ENCODE assay signal across 12 cellular contexts in genomic region chr6:26472549-26473245, GRCh38. TPM values are rescaled to one million over a fixed set of nuclear protein-coding genes. Genes with fewer than 3 reads are reported as not detected.
DNase-seq lines count a peak whose midpoint lies in the region; ATAC-seq and TF ChIP-seq lines count a peak whose summit lies in the region.
"Had no signal": no experiment of that assay in that cellular context is flagged by ENCODE, and none has a peak within 500 bp of the region (broad histone marks: within the 10 kb centered on the region; RNA-seq: fewer than 3 reads in every experiment).

No MANE protein-coding gene starts in this region.

- peaks cover 39% of the 10 kb centered on the region for H3K36me3 Mint-ChIP-seq in HFFc6 (ENCODE audit: low read depth)
- peaks cover 55% of the 10 kb centered on the region for H3K36me3 Mint-ChIP-seq in activated naive CD8-positive, alpha-beta T cell treated with anti-CD3 and anti-CD28 coated beads for 36 hours

- H2AK5ac ChIP-seq in neuronal stem cell (ENCODE audit: low read depth, low read length) = no peak overlapping the region

- H3K18ac ChIP-seq in neuronal stem cell (ENCODE audit: low read length) = no peak overlapping the region

- peak overlapping the region; percentile 77 for H3K27ac ChIP-seq in 22Rv1
- H3K27ac ChIP-seq in neuronal stem cell (replicated peaks; ENCODE audit: low read length) = no peak overlapping the region

- H2BK12ac ChIP-seq in neuronal stem cell (ENCODE audit: low read length) = no peak overlapping the region

- no peak for DNase-seq in HFFc6
- DNase-seq in activated naive CD8-positive, alpha-beta T cell treated with anti-CD3 and anti-CD28 coated beads for 36 hours = no peak
- DNase-seq in neuronal stem cell (ENCODE audit: low spot score) = no peak
- no peak for DNase-seq in iPS-NIHi7 (ENCODE audit: extremely low spot score)
- DNase-seq: DMS153; NCI-H2171; stimulated activated CD4-positive, alpha-beta T cell treated with anti-CD3 and anti-CD28 coated beads, Interleukin-4, amount 100 ng/mL, for 24 hours had no signal

- no peak overlapping the region for H4K91ac ChIP-seq in neuronal stem cell (ENCODE audit: low read depth, low read length, poor library complexity)

- ATAC-seq in HG03432 (IDR thresholded peaks at IDR 0.05; ENCODE audit: unreplicated experiment) (no peak), GM19395 (IDR thresholded peaks at IDR 0.05; ENCODE audit: unreplicated experiment) (no peak)

- H3K27me3 ChIP-seq in mucosa of stomach (ENCODE audit: control insufficient read depth, insufficient read depth, low read length) (no peaks in the 10 kb centered on the region), neuronal stem cell (ENCODE audit: control insufficient read depth in 3 of 3, insufficient read depth in 3 of 3, low read depth in 1 of 3, low read length in 3 of 3) (no peaks in the 10 kb centered on the region)

- no peaks in the 10 kb centered on the region for H3K79me1 ChIP-seq in neuronal stem cell (ENCODE audit: low read depth, low read length)

- no peak overlapping the region for H3K23ac ChIP-seq in neuronal stem cell (ENCODE audit: low read depth, low read length, poor library complexity)

- H3K14ac ChIP-seq in neuronal stem cell (ENCODE audit: low read length) = no peak overlapping the region

- peaks cover 43% of the 10 kb centered on the region for H3K4me1 Mint-ChIP-seq in HFFc6 (ENCODE audit: low read depth)
- H3K4me1 Mint-ChIP-seq in activated naive CD8-positive, alpha-beta T cell treated with anti-CD3 and anti-CD28 coated beads for 36 hours = peaks cover 33% of the 10 kb centered on the region

- H3K27ac Mint-ChIP-seq in HFFc6 = peak overlapping the region; percentile 99
- peak overlapping the region; percentile 100 for H3K27ac Mint-ChIP-seq in activated naive CD8-positive, alpha-beta T cell treated with anti-CD3 and anti-CD28 coated beads for 36 hours

- H3K9me3 Mint-ChIP-seq in HFFc6 = no peaks in the 10 kb centered on the region
- H3K9me3 Mint-ChIP-seq in activated naive CD8-positive, alpha-beta T cell treated with anti-CD3 and anti-CD28 coated beads for 36 hours = peaks cover 14% of the 10 kb centered on the region

- H2BK15ac ChIP-seq in neuronal stem cell (ENCODE audit: low read length) = no peak overlapping the region

- TF ChIP-seq CTCF in 22Rv1 (IDR thresholded peaks at IDR 0.05) = no peak
- TF ChIP-seq CTCF in HFFc6 (IDR thresholded peaks at IDR 0.05) = no peak

- no peaks in the 10 kb centered on the region for H3K9me3 ChIP-seq in mucosa of stomach (ENCODE audit: control insufficient read depth, low read length)
- no peaks in the 10 kb centered on the region for H3K9me3 ChIP-seq in neuronal stem cell (replicated peaks in 1 of 2; ENCODE audit: control insufficient read depth in 2 of 2, insufficient read depth in 1 of 2, low read depth in 1 of 2, low read length in 2 of 2)

- no peak overlapping the region for H2BK5ac ChIP-seq in neuronal stem cell (ENCODE audit: low read length)

- H2BK120ac ChIP-seq in neuronal stem cell (ENCODE audit: low read depth, low read length) = no peak overlapping the region

- H2AFZ ChIP-seq in neuronal stem cell (ENCODE audit: low read length) = no peak overlapping the region

- H3K4me2 ChIP-seq in neuronal stem cell (ENCODE audit: insufficient read depth, low read length, poor library complexity, severe bottlenecking) = no peak overlapping the region

- no peak overlapping the region for H4K8ac ChIP-seq in neuronal stem cell (ENCODE audit: low read depth, low read length)

- H3K36me3 ChIP-seq in mucosa of stomach (ENCODE audit: control insufficient read depth, insufficient read depth, low read length) (no peaks in the 10 kb centered on the region), neuronal stem cell (replicated peaks in 1 of 2; ENCODE audit: control insufficient read depth in 2 of 2, insufficient read depth in 2 of 2, low read length in 2 of 2) (peaks cover 3 to 25% of the 10 kb centered on the region in 2 donors)

- H3K4me1 ChIP-seq in mucosa of stomach (ENCODE audit: control insufficient read depth, insufficient read depth, low read length) (peaks cover 18% of the 10 kb centered on the region), neuronal stem cell (ENCODE audit: control insufficient read depth in 2 of 2, insufficient read depth in 1 of 2, low read depth in 1 of 2, low read length in 2 of 2) (peaks cover 4 to 9% of the 10 kb centered on the region in 2 donors)

- WGBS in neuronal stem cell (ENCODE audit: extremely low coverage in 2 of 2, insufficient read length in 2 of 2, insufficient replicate concordance in 1 of 2), 2 donors = no CpG with 5 or more reads among the region's 4 CpGs

- H3K27me3 Mint-ChIP-seq in HFFc6 (ENCODE audit: insufficient read depth) = peaks cover 1% of the 10 kb centered on the region; the same call in 1 of the 2 replicates
- no peaks in the 10 kb centered on the region for H3K27me3 Mint-ChIP-seq in activated naive CD8-positive, alpha-beta T cell treated with anti-CD3 and anti-CD28 coated beads for 36 hours

- peak overlapping the region; percentile 95 for H3K4me3 Mint-ChIP-seq in HFFc6
- peak overlapping the region; percentile 100 for H3K4me3 Mint-ChIP-seq in activated naive CD8-positive, alpha-beta T cell treated with anti-CD3 and anti-CD28 coated beads for 36 hours

- H3K4ac ChIP-seq in neuronal stem cell (ENCODE audit: low read length) = no peak overlapping the region

- peak overlapping the region; percentile 85 for H3K9ac ChIP-seq in mucosa of stomach (ENCODE audit: low read length)
- no peak overlapping the region for H3K9ac ChIP-seq in neuronal stem cell (ENCODE audit: low read depth, low read length, poor library complexity)

- H3K4me3 ChIP-seq in mucosa of stomach (ENCODE audit: low read length) (no peak overlapping the region), neuronal stem cell (ENCODE audit: low read length in 2 of 2) (no peak overlapping the region)

RNA-seq across cellular contexts. Expression of gene BTN2A1, which starts 14.9 kb away (rescaled TPM):
- 10 to 100 TPM; 29.2 to 35.4 (median 33.0) TPM for total RNA-seq in HFFc6 (2021; fragmentation: NEBNext Ultra II Directional; extraction: Animal tissue kit (Norgen Biotek cat#: 25700))
- total RNA-seq in activated naive CD8-positive, alpha-beta T cell treated with anti-CD3 and anti-CD28 coated beads for 36 hours = 10 to 100 TPM; 19.0 to 21.3 TPM
- 11.4 TPM for polyA plus RNA-seq in neuronal stem cell (2013, experiment 1 of 2)
- polyA plus RNA-seq in neuronal stem cell (2013, experiment 2 of 2) = 11.5 TPM

RNA-seq across cellular contexts. Expression of gene BTN1A1, which starts 27.4 kb away (rescaled TPM):
- total RNA-seq in HFFc6 (2021; fragmentation: NEBNext Ultra II Directional; extraction: Animal tissue kit (Norgen Biotek cat#: 25700)) = not detected
- total RNA-seq in activated naive CD8-positive, alpha-beta T cell treated with anti-CD3 and anti-CD28 coated beads for 36 hours = under 1 TPM; 0.14 to 0.16 TPM
- polyA plus RNA-seq in neuronal stem cell (2013, experiment 1 of 2) = 0.04 TPM
- 0.04 TPM for polyA plus RNA-seq in neuronal stem cell (2013, experiment 2 of 2)
- total RNA-seq: kidney epithelial cell had no signal

RNA-seq across cellular contexts. Expression of gene BTN3A3, which starts 32.4 kb away (rescaled TPM):
- 1 to 10 TPM; 4.6 to 9.9 (median 8.4) TPM for total RNA-seq in HFFc6 (2021; fragmentation: NEBNext Ultra II Directional; extraction: Animal tissue kit (Norgen Biotek cat#: 25700))
- total RNA-seq in activated naive CD8-positive, alpha-beta T cell treated with anti-CD3 and anti-CD28 coated beads for 36 hours = 10 to 100 TPM; 28.8 to 30.1 TPM
- 1.7 TPM for polyA plus RNA-seq in neuronal stem cell (2013, experiment 1 of 2)
- 1.5 TPM for polyA plus RNA-seq in neuronal stem cell (2013, experiment 2 of 2)
